1 cellular context compared by ENCODE assay signal in the genomic region with DNA sequence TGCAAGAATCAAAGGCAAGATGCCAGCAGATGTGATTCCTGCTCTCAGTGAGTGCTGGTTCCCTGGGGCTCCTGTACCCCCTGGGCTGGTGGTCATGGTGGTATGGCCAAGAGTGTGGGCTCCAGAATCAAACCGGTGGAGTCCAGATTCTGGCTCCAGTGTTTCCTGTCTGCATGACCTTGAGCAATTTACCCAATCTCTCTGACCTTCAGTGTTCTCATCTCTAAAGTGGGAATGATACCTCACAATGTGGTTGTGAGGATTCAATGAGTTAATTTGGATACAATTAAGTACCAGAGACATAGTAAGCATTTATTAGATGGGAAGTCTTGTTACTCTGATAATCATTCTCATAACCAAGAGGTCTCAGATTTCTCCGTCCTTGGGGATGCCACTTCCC.
TF ChIP-seq lines count a peak whose summit lies in the region.

No MANE protein-coding gene starts in this region.

TF ChIP-seq in A549, 52 proteins besides CTCF, POLR2A, EP300 and RAD21 (continued from another document):
- TF ChIP-seq POLR2AphosphoS2 (conservative IDR thresholded peaks at IDR 0.05; ENCODE audit: low read length) (no peak), JUNB (IDR thresholded peaks at IDR 0.05) (no peak), HOXA7 (CRISPR knock-in tag; IDR thresholded peaks at IDR 0.05) (no peak), RFX5 (IDR thresholded peaks at IDR 0.05) (no peak), ZC3H11A (IDR thresholded peaks at IDR 0.05) (no peak), NPAS2 (CRISPR knock-in tag; IDR thresholded peaks at IDR 0.05; ENCODE audit: borderline replicate concordance) (no peak), ZSCAN20 (CRISPR knock-in tag; IDR thresholded peaks at IDR 0.05) (no peak), RCOR1 (IDR thresholded peaks at IDR 0.05; ENCODE audit: low read depth, low read length) (no peak), CBX8 (IDR thresholded peaks at IDR 0.05) (no peak)
- TF ChIP-seq, protein P1, sequence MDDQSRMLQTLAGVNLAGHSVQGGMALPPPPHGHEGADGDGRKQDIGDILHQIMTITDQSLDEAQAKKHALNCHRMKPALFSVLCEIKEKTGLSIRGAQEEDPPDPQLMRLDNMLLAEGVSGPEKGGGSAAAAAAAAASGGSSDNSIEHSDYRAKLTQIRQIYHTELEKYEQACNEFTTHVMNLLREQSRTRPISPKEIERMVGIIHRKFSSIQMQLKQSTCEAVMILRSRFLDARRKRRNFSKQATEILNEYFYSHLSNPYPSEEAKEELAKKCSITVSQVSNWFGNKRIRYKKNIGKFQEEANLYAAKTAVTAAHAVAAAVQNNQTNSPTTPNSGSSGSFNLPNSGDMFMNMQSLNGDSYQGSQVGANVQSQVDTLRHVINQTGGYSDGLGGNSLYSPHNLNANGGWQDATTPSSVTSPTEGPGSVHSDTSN (IDR thresholded peaks at IDR 0.05) = no peak
- TF ChIP-seq, protein P2, sequence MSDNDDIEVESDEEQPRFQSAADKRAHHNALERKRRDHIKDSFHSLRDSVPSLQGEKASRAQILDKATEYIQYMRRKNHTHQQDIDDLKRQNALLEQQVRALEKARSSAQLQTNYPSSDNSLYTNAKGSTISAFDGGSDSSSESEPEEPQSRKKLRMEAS (IDR thresholded peaks at IDR 0.05) = no peak
TF ChIP-seq in A549: peak in this region for 0.
